In genomic region chr11:128552783-128553661, GRCh38 we compare ENCODE assay signal across 8 cellular contexts. TPM values are rescaled to one million over a fixed set of nuclear protein-coding genes. Genes with fewer than 3 reads are reported as not detected.
DNase-seq lines count a peak whose midpoint lies in the region; ATAC-seq and TF ChIP-seq lines count a peak whose summit lies in the region.

No MANE protein-coding gene starts in this region.

- TF ChIP-seq POLR2A in Raji (IDR thresholded peaks at IDR 0.05; ENCODE audit: insufficient read depth, low read depth, low read length) (peak; percentile 84), esophagus muscularis mucosa (IDR thresholded peaks at IDR 0.05; ENCODE audit: low read depth) (no peak), suprapubic skin (IDR thresholded peaks at IDR 0.05) (no peak)

- intact Hi-C loops in esophagus muscularis mucosa (cut with DNase I): no loop called here

- H3K27me3 ChIP-seq in esophagus muscularis mucosa (peaks cover 0 to 5% (median 0%) of the 10 kb centered on the region in 4 donors), suprapubic skin (no peaks in the 10 kb centered on the region)

- H3K9me3 ChIP-seq in esophagus muscularis mucosa: no peaks in the 10 kb centered on the region
- no peaks in the 10 kb centered on the region for H3K9me3 ChIP-seq in suprapubic skin

- 72% methylated on average over 14 of the region's 14 CpGs for WGBS in esophagus muscularis mucosa
- WGBS in suprapubic skin: 75% methylated on average over 14 of the region's 14 CpGs

- H3K4me1 ChIP-seq in esophagus muscularis mucosa (peaks cover 25 to 39% (median 36%) of the 10 kb centered on the region in 4 donors), suprapubic skin (peaks cover 26% of the 10 kb centered on the region)

- DNase-seq in activated naive CD4-positive, alpha-beta T cell treated with Interleukin-2 at 50 U/mL for 16 hours: peak; percentile 37
- no peak for DNase-seq in activated naive CD4-positive, alpha-beta T cell (lab: John Stamatoyannopoulos, UW)
- peak; percentile 55 for DNase-seq in esophagus muscularis mucosa (ENCODE audit: extremely low spot score)
- DNase-seq in renal cortical epithelial cell (ENCODE audit: low read depth): peak; percentile 96
- no peak for DNase-seq in suprapubic skin (ENCODE audit: low spot score in 2 of 2)
- DNase-seq in NK-92 treated with Interleukin-12 subunit alpha and Interleukin-12 subunit beta, amount 100 ng/mL, for 24 hours (lab: John Stamatoyannopoulos, UW): no peak

- ATAC-seq in HG02884 (IDR thresholded peaks at IDR 0.05; ENCODE audit: unreplicated experiment): peak; percentile 54

- TF ChIP-seq CTCF in esophagus muscularis mucosa (IDR thresholded peaks at IDR 0.05) (no peak), suprapubic skin (IDR thresholded peaks at IDR 0.05) (no peak)

- H3K27ac ChIP-seq in esophagus muscularis mucosa (replicated peaks in 1 of 4) (peak overlapping the region in 3 of 4 donors; percentile 30 to 48 (median 32)), suprapubic skin (no peak overlapping the region)

- H3K36me3 ChIP-seq in esophagus muscularis mucosa (no peaks in the 10 kb centered on the region), suprapubic skin (no peaks in the 10 kb centered on the region)

- no peak for TF ChIP-seq EP300 in esophagus muscularis mucosa (IDR thresholded peaks at IDR 0.05)
- TF ChIP-seq EP300 in suprapubic skin (IDR thresholded peaks at IDR 0.05): no peak

- H3K4me3 ChIP-seq in esophagus muscularis mucosa (peak overlapping the region in 1 of 4 donors; percentile 1), suprapubic skin (no peak overlapping the region)

RNA-seq across cellular contexts. Expression of gene ETS1, which starts 34.3 kb away (rescaled TPM):
- 10 to 100 TPM; 39.5 to 74.4 (median 59.7) TPM for total RNA-seq in esophagus muscularis mucosa
- 52.7 and 121 TPM in 2 replicates for total RNA-seq in renal cortical epithelial cell
- 10 to 100 TPM; 21.7 to 42.6 (median 33.7) TPM for total RNA-seq in suprapubic skin

Comparison
In these comparisons a context has a peak if more than half of its experiments do, and no peak if none do; other contexts are left out.
1. DNase-seq: peak in activated naive CD4-positive, alpha-beta T cell treated with Interleukin-2 at 50 U/mL for 16 hours (single experiment), esophagus muscularis mucosa (single experiment) and renal cortical epithelial cell (single experiment); none in activated naive CD4-positive, alpha-beta T cell (0 of 4), suprapubic skin (0 of 2) and NK-92 treated with Interleukin-12 subunit alpha and Interleukin-12 subunit beta, amount 100 ng/mL, for 24 hours (single experiment).